ENCODE assay signal across 1 cellular context in genomic region chr19:16379521-16380313, GRCh38.
TF ChIP-seq lines count a peak whose summit lies in the region.

No MANE protein-coding gene starts in this region.

TF ChIP-seq in WTC11, 78 proteins besides CTCF, POLR2A, EP300 and RAD21 (continued from another document):
- TF ChIP-seq SMAD3 (CRISPR knock-in tag; IDR thresholded peaks at IDR 0.05; ENCODE audit: borderline replicate concordance): no peak
